19 cellular contexts compared by ENCODE assay signal in genomic region chr1:218488986-218489385, GRCh38.
DNase-seq lines count a peak whose midpoint lies in the region; ATAC-seq, FAIRE-seq and TF ChIP-seq lines count a peak whose summit lies in the region.
"Had no signal": no experiment of that assay in that cellular context is flagged by ENCODE, and none has a peak within 500 bp of the region (broad histone marks: within the 10 kb centered on the region; RNA-seq: fewer than 3 reads in every experiment).

No MANE protein-coding gene starts in this region.

- H2BK120ac ChIP-seq in mesenchymal stem cell (ENCODE audit: low read depth, low read length), result no peak overlapping the region

- FAIRE-seq in HTR-8/SVneo (lab: Jason Lieb, UNC), result no peak
- FAIRE-seq: GM12878 had no signal

- H2AK5ac ChIP-seq in mesenchymal stem cell (ENCODE audit: low read length, severe bottlenecking), result no peak overlapping the region

- H3K4me2 ChIP-seq in mesenchymal stem cell (ENCODE audit: low read length, poor library complexity, severe bottlenecking), result no peak overlapping the region

- H2BK15ac ChIP-seq in mesenchymal stem cell (ENCODE audit: low read depth, poor library complexity, severe bottlenecking), result no peak overlapping the region

- no peak overlapping the region for H2BK12ac ChIP-seq in mesenchymal stem cell (ENCODE audit: low read length in 2 of 2)

- DNase-seq in AG10803 (ENCODE audit: low read depth) (peak; percentile 62), HTR-8/SVneo (ENCODE audit: insufficient read length, low spot score) (peak; percentile 46), astrocyte of the hippocampus (ENCODE audit: low read depth, low spot score) (peak; percentile 91), mesenchymal stem cell (no peak), T-helper 1 cell (no peak)
- no peak for DNase-seq in stimulated activated naive CD4-positive, alpha-beta T cell treated with Interleukin-2 at 50 U/mL for 16 hours (lab: John Stamatoyannopoulos, UW)
- DNase-seq: activated CD8-positive, alpha-beta T cell treated with anti-CD3 and anti-CD28 coated beads for 36 hours; amygdala; DMS79; dorsolateral prefrontal cortex; esophagus squamous epithelium; NCI-H2029 treated with DMSO at 0.1 percent for 48 hours had no signal

- no peaks in the 10 kb centered on the region for H3K79me1 ChIP-seq in mesenchymal stem cell (replicated peaks; ENCODE audit: low read length, poor library complexity, severe bottlenecking)

- no peak overlapping the region for H2BK5ac ChIP-seq in mesenchymal stem cell (ENCODE audit: low read depth, low read length, poor library complexity, severe bottlenecking)

- peak overlapping the region; percentile 96 for H3K27ac ChIP-seq in mesenchymal stem cell (ENCODE audit: low read length, poor library complexity, severe bottlenecking)
- H3K27ac ChIP-seq: dorsolateral prefrontal cortex, esophagus squamous epithelium, HL-60, SK-N-MC, skin epidermis had no signal

- no peak for ATAC-seq in GM19351 (IDR thresholded peaks at IDR 0.05; ENCODE audit: unreplicated experiment)
- ATAC-seq in HG03095 (IDR thresholded peaks at IDR 0.05; ENCODE audit: unreplicated experiment), result no peak
- ATAC-seq: activated CD8-positive, alpha-beta T cell treated with anti-CD3 and anti-CD28 coated beads for 36 hours; activated T-helper 17 cell treated with anti-CD3 and anti-CD28 coated beads, Interleukin-2, amount 50 U/mL, for 72 hours; GM12878 had no signal

- no peak for TF ChIP-seq CTCF in AG10803 (conservative IDR thresholded peaks at IDR 0.05; ENCODE audit: low read length)

- H3K36me3 ChIP-seq in mesenchymal stem cell (ENCODE audit: control insufficient read depth in 1 of 2, insufficient read depth in 2 of 2, low read depth in 1 of 2, low read length in 2 of 2), result no peaks in the 10 kb centered on the region
- H3K36me3 ChIP-seq: esophagus squamous epithelium had no signal

- no peaks in the 10 kb centered on the region for H3K27me3 ChIP-seq in mesenchymal stem cell (ENCODE audit: control insufficient read depth in 1 of 2, insufficient read depth in 1 of 2, low read length in 2 of 2)
- H3K27me3 ChIP-seq: esophagus squamous epithelium had no signal

- H3K14ac ChIP-seq in mesenchymal stem cell (ENCODE audit: low read length in 2 of 2), result no peak overlapping the region

- no peak overlapping the region for H3K23ac ChIP-seq in mesenchymal stem cell (ENCODE audit: low read length in 2 of 2)

- H3K9ac ChIP-seq in mesenchymal stem cell (ENCODE audit: low read length), result no peak overlapping the region

- H2AFZ ChIP-seq in mesenchymal stem cell (ENCODE audit: low read depth, low read length), result no peak overlapping the region

- H3K4me1 ChIP-seq in mesenchymal stem cell (ENCODE audit: control insufficient read depth, insufficient read depth, low read depth, low read length), result no peaks in the 10 kb centered on the region

- H3K18ac ChIP-seq in mesenchymal stem cell (ENCODE audit: low read depth in 1 of 2, low read length in 2 of 2), result no peak overlapping the region

- WGBS in mesenchymal stem cell, result no CpG with 5 or more reads among the region's 3 CpGs

- H3K4me3 ChIP-seq in AG10803 (ENCODE audit: low read length) (no peak overlapping the region), mesenchymal stem cell (ENCODE audit: insufficient read depth in 1 of 2, low read depth in 1 of 2, low read length in 2 of 2) (no peak overlapping the region)
- H3K4me3 ChIP-seq: dorsolateral prefrontal cortex, esophagus squamous epithelium, GM12878, SK-N-MC, skin epidermis had no signal

- H3K9me3 ChIP-seq in mesenchymal stem cell (ENCODE audit: control insufficient read depth, low read length), result no peaks in the 10 kb centered on the region
- H3K9me3 ChIP-seq: esophagus squamous epithelium had no signal

- H3K4ac ChIP-seq in mesenchymal stem cell (ENCODE audit: low read depth in 1 of 2, low read length in 2 of 2), result no peak overlapping the region

- H4K91ac ChIP-seq in mesenchymal stem cell (ENCODE audit: low read length), result no peak overlapping the region

- no peak overlapping the region for H4K8ac ChIP-seq in mesenchymal stem cell (ENCODE audit: low read length)

Comparison
In these comparisons a context has a peak if more than half of its experiments do, and no peak if none do; other contexts are left out.
1. DNase-seq: peak in AG10803 (single experiment), HTR-8/SVneo (single experiment) and astrocyte of the hippocampus (single experiment); none in mesenchymal stem cell (single experiment), T-helper 1 cell (0 of 5) and stimulated activated naive CD4-positive, alpha-beta T cell treated with Interleukin-2 at 50 U/mL for 16 hours (single experiment).